ENCODE assay signal across 8 cellular contexts in the genomic region with DNA sequence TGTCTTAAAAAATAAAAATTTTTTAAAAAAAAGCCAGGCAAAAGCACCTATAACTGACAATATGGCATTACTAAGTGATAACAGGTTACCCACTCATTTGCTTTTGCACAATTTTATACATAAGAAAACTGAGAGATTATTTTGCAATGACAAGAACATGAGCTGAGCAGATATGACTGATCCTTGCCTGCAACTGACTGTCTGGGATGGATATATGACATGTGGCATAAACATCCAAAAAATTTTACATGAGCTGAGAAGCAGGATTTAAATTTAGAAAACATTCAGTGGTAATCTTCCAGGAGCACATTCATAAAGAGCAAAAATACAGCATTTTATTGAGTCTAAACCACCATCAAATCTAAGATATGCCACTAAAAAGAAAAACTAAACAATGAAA.
"Had no signal": no experiment of that assay in that cellular context is flagged by ENCODE, and none has a peak within 500 bp of the region (broad histone marks: within the 10 kb centered on the region; RNA-seq: fewer than 3 reads in every experiment).

No MANE protein-coding gene starts in this region.

- H3K4me2 ChIP-seq: GM23338 had no signal

- H3K4me3 ChIP-seq: GM23248, GM23338, HAP-1 had no signal

- H3K27ac ChIP-seq: GM23248 had no signal

- DNase-seq: GM23248, GOT3, H7, H9, HCEC 1CT, HFFc6 had no signal

- H3K4me1 ChIP-seq: HAP-1 had no signal

- H3K9ac ChIP-seq: GM23248 had no signal

- H3K36me3 ChIP-seq: HAP-1 had no signal

- H2AFZ ChIP-seq: GM23248, GM23338 had no signal

- H3K9me3 ChIP-seq: HAP-1 had no signal
